8 cellular contexts compared by ENCODE assay signal in the genomic region with DNA sequence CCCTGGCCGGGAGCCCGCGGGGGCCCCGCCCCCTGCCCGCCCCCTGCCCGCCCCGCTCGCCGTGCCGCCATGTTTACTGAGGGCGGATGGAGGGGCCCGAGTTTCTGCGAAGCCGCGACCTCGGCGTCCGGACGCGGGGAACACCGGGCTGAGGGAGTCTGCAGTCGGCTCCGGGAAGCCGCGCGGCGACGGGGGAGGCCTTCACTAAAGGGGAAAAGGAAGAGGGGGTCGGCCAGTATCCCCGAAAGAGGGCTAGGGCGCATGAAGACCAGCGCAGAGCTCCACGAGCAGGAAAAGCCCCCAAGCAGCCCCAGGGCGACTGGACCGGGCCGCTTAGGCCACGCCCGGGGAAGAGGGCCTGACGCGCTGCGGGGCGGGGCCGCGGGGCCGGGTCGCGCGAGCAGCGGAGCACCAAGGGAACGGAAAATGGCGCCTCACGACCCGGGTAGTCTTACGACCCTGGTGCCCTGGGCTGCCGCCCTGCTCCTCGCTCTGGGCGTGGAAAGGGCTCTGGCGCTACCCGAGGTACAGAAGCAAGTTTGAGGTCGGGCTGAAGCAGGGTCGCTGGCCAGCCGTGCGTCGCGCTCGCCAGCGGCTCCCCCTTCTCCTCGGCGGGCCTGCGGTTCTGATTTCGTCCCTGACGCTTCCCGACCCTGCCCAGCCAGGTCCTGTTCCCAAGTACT. TPM values are rescaled to one million over a fixed set of nuclear protein-coding genes. Genes with fewer than 3 reads are reported as not detected.
DNase-seq lines count a peak whose midpoint lies in the region; ATAC-seq, FAIRE-seq and TF ChIP-seq lines count a peak whose summit lies in the region.

A gene with protein sequence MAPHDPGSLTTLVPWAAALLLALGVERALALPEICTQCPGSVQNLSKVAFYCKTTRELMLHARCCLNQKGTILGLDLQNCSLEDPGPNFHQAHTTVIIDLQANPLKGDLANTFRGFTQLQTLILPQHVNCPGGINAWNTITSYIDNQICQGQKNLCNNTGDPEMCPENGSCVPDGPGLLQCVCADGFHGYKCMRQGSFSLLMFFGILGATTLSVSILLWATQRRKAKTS (plus strand): TSS at position 99 of the 683 bp plus-strand sequence. CDS start 328 bp downstream, at position 427.
A gene (minus strand): TSS at position 326 of the 683 bp plus-strand sequence. CDS start 4,618 bp downstream, outside the sequence.

- H3K23ac ChIP-seq in H1 (ENCODE audit: insufficient read length) (no peak within 1 kb of the TSS), mesendoderm (ENCODE audit: low read length) (peak within 1 kb of the TSS; percentile 69)

- peak within 1 kb of the TSS; percentile 96 for H4K91ac ChIP-seq in H1 (replicated peaks; ENCODE audit: insufficient read length, low read length)

- peak within 1 kb of the TSS; percentile 58; the same call in 1 of the 2 replicates for H2AK5ac ChIP-seq in H1 (ENCODE audit: low read depth, low read length)
- H2AK5ac ChIP-seq in mesendoderm (ENCODE audit: low read length): no peak within 1 kb of the TSS

- CTCF ChIA-PET in activated CD8-positive, alpha-beta memory T cell treated with anti-CD3 and anti-CD28 coated beads, Interleukin-2, amount 10 ng/mL, durations not matched to agents 7 days and 5 days (lab: Charles Lee): interaction anchor here (0.6 to 2.4 kb wide), 7 partner anchors 14 to 140 kb away, joined by 3 to 9 read pairs (median 3); a partner anchor contains a TSS
- CTCF ChIA-PET in H1 (lab: Charles Lee; ENCODE audit: partially characterized antibody): interaction anchor here (1.2 to 1.5 kb wide), 2 partner anchors 78 to 125 kb away, joined by 3 read pairs; a partner anchor contains a TSS

- peaks cover 0 to 10% of the 10 kb centered on the region in 2 experiments for H4K20me1 ChIP-seq in H1 (replicated peaks in 1 of 2; ENCODE audit: control insufficient read depth in 1 of 2, insufficient read depth in 2 of 2, low read length in 2 of 2)

- peaks cover 46% of the 10 kb centered on the region for H3K4me1 Mint-ChIP-seq in activated CD8-positive, alpha-beta memory T cell treated with anti-CD3 and anti-CD28 coated beads, Interleukin-2, amount 10 ng/mL, durations not matched to agents 7 days and 5 days

- H3K14ac ChIP-seq in H1 (ENCODE audit: insufficient read length): peak within 1 kb of the TSS; percentile 95

- peak within 1 kb of the TSS; percentile 87 for H3K4me3 Mint-ChIP-seq in activated CD8-positive, alpha-beta memory T cell treated with anti-CD3 and anti-CD28 coated beads, Interleukin-2, amount 10 ng/mL, durations not matched to agents 7 days and 5 days

- peak within 1 kb of the TSS; percentile 100 for H4K8ac ChIP-seq in H1 (ENCODE audit: extremely low read depth, insufficient read depth, low read length)
- H4K8ac ChIP-seq in mesendoderm (ENCODE audit: low read depth, low read length): peak within 1 kb of the TSS; percentile 95

- H3K56ac ChIP-seq in H1 (replicated peaks; ENCODE audit: insufficient read length, low read depth, low read length) (peak within 1 kb of the TSS; percentile 95), mesendoderm (ENCODE audit: low read length) (peak within 1 kb of the TSS; percentile 99)

- POLR2A ChIA-PET in H1 (lab: Charles Lee; ENCODE audit: partially characterized antibody): interaction anchor here (0.6 to 6.8 kb wide), 25 partner anchors 9 to 226 kb away, joined by 3 to 42 read pairs (median 4); a partner anchor contains a TSS

- H3K4me3 ChIP-seq in HUES48 (ENCODE audit: low read depth, low read length): peak within 1 kb of the TSS; percentile 99
- peak within 1 kb of the TSS; percentile 77 to 97 (median 90) for H3K4me3 ChIP-seq in H1 (ENCODE audit: extremely low read depth in 1 of 4, insufficient read depth in 2 of 4, low read depth in 3 of 4, low read length in 4 of 4)
- peak within 1 kb of the TSS; percentile 89 for H3K4me3 ChIP-seq in mesendoderm (ENCODE audit: low read length)

- no peak within 1 kb of the TSS for H2BK20ac ChIP-seq in H1 (ENCODE audit: low read length)

- H3K4me1 ChIP-seq in HUES48 (ENCODE audit: control insufficient read depth, insufficient read depth, low read length) (peaks cover 14% of the 10 kb centered on the region), H1 (replicated peaks in 1 of 4; ENCODE audit: control insufficient read depth in 3 of 4, insufficient read depth in 4 of 4, low read length in 3 of 4) (peaks cover 0 to 6% (median 2%) of the 10 kb centered on the region in 4 experiments; a peak in 5 of 7 replicates), mesendoderm (ENCODE audit: control insufficient read depth, low read depth, low read length) (peaks cover 10% of the 10 kb centered on the region)

- no peaks in the 10 kb centered on the region for H3K27me3 ChIP-seq in HUES48 (ENCODE audit: control insufficient read depth, insufficient read depth, low read length)
- H3K27me3 ChIP-seq in H1 (replicated peaks in 1 of 4; ENCODE audit: control insufficient read depth in 3 of 4, extremely low read depth in 1 of 4, insufficient read depth in 3 of 4, low read length in 3 of 4): no peaks in the 10 kb centered on the region
- H3K27me3 ChIP-seq in mesendoderm (ENCODE audit: insufficient read depth, low read length, poor library complexity): no peaks in the 10 kb centered on the region

- TF ChIP-seq POLR2A in H1 (IDR thresholded peaks at IDR 0.05; ENCODE audit: control extremely low read depth in 1 of 2, low read depth in 2 of 2, low read length in 2 of 2): peak; percentile 68 to 97

- TF ChIP-seq EP300 in H1 (IDR thresholded peaks at IDR 0.05; ENCODE audit: borderline replicate concordance in 1 of 2, low read depth in 2 of 2, low read length in 2 of 2): no peak

- DNase-seq in Caki2 (ENCODE audit: low read depth) (peak; percentile 90), NOMO-1 treated with dmso at 0.1 percent for 144 hours (lab: John Stamatoyannopoulos, UW; ENCODE audit: unreplicated experiment) (peak; percentile 88), H1 (ENCODE audit: low read depth in 1 of 2, low spot score in 2 of 2) (peak; percentile 59 to 93), mesendoderm (peak; percentile 94)
- DNase-seq in activated CD8-positive, alpha-beta memory T cell treated with anti-CD3 and anti-CD28 coated beads, Interleukin-2, amount 10 ng/mL, durations not matched to agents 7 days and 5 days: peak; percentile 92
- DNase-seq in stimulated activated CD8-positive, alpha-beta memory T cell treated with anti-CD3 and anti-CD28 coated beads, Interleukin-12 subunit alpha, Interleukin-12 subunit beta, amount 100 ng/mL, for 4 hours (ENCODE audit: low read depth): peak; percentile 85

- in situ Hi-C loops in Caki2 (cut with HindIII; ENCODE audit: low pct_unique_long_range_greater_than_20kb, low sequenced_read_pairs): no loop called here

- no peaks in the 10 kb centered on the region for H3K9me3 Mint-ChIP-seq in activated CD8-positive, alpha-beta memory T cell treated with anti-CD3 and anti-CD28 coated beads, Interleukin-2, amount 10 ng/mL, durations not matched to agents 7 days and 5 days (ENCODE audit: low read depth)

- peak within 1 kb of the TSS; percentile 95 for H3K27ac ChIP-seq in HUES48 (ENCODE audit: low read depth, low read length)
- peak within 1 kb of the TSS; percentile 99 for H3K27ac ChIP-seq in H1 (ENCODE audit: low read depth, low read length)
- peak within 1 kb of the TSS; percentile 97 for H3K27ac ChIP-seq in mesendoderm (ENCODE audit: low read depth, low read length)

- no peaks in the 10 kb centered on the region for H3K27me3 Mint-ChIP-seq in activated CD8-positive, alpha-beta memory T cell treated with anti-CD3 and anti-CD28 coated beads, Interleukin-2, amount 10 ng/mL, durations not matched to agents 7 days and 5 days

- peak within 1 kb of the TSS; percentile 89 to 90 for H3K4me2 ChIP-seq in H1 (ENCODE audit: insufficient read depth in 1 of 2, low read depth in 2 of 2, low read length in 2 of 2)
- peak within 1 kb of the TSS; percentile 97 for H3K4me2 ChIP-seq in mesendoderm (ENCODE audit: low read length)

- peaks cover 19% of the 10 kb centered on the region for H3K36me3 Mint-ChIP-seq in activated CD8-positive, alpha-beta memory T cell treated with anti-CD3 and anti-CD28 coated beads, Interleukin-2, amount 10 ng/mL, durations not matched to agents 7 days and 5 days

- H4K5ac ChIP-seq in H1 (ENCODE audit: insufficient read length, low read depth, low read length): peak within 1 kb of the TSS; percentile 99
- no peak within 1 kb of the TSS for H4K5ac ChIP-seq in mesendoderm (ENCODE audit: low read length)

- H2BK15ac ChIP-seq in H1 (ENCODE audit: low read length) (no peak within 1 kb of the TSS; the same call in 1 of the 2 replicates), mesendoderm (replicated peaks; ENCODE audit: low read depth) (no peak within 1 kb of the TSS)

- H3K36me3 ChIP-seq in HUES48 (ENCODE audit: control insufficient read depth, insufficient read depth, low read length): peaks cover 59% of the 10 kb centered on the region
- peaks cover 16 to 52% (median 26%) of the 10 kb centered on the region in 4 experiments; a peak in 7 of 8 replicates for H3K36me3 ChIP-seq in H1 (ENCODE audit: control insufficient read depth in 2 of 4, insufficient read depth in 4 of 4, low read length in 3 of 4)
- peaks cover 5% of the 10 kb centered on the region for H3K36me3 ChIP-seq in mesendoderm (ENCODE audit: control insufficient read depth, insufficient read depth, low read length)

- H2BK12ac ChIP-seq in H1 (ENCODE audit: low read depth, low read length): peak within 1 kb of the TSS; percentile 85; the same call in 1 of the 2 replicates

- peaks cover 16% of the 10 kb centered on the region for H3K23me2 ChIP-seq in H1 (ENCODE audit: low read depth, low read length)

- H3K9me3 ChIP-seq in HUES48 (ENCODE audit: control insufficient read depth, insufficient read depth, low read length) (no peaks in the 10 kb centered on the region), H1 (ENCODE audit: insufficient read depth in 2 of 2, low read depth in 1 of 2, low read length in 1 of 2) (no peaks in the 10 kb centered on the region)

- H3K27ac Mint-ChIP-seq in activated CD8-positive, alpha-beta memory T cell treated with anti-CD3 and anti-CD28 coated beads, Interleukin-2, amount 10 ng/mL, durations not matched to agents 7 days and 5 days: peak within 1 kb of the TSS; percentile 99

- H2BK5ac ChIP-seq in H1 (ENCODE audit: low read depth, low read length) (peak within 1 kb of the TSS; percentile 89), mesendoderm (ENCODE audit: low read length) (peak within 1 kb of the TSS; percentile 88)

- H3K9ac ChIP-seq in HUES48 (ENCODE audit: low read depth, low read length): peak within 1 kb of the TSS; percentile 99
- H3K9ac ChIP-seq in H1 (replicated peaks in 1 of 4; ENCODE audit: extremely low read depth in 1 of 4, low read depth in 3 of 4, low read length in 3 of 4): peak within 1 kb of the TSS; percentile 93 to 98 (median 97)
- H3K9ac ChIP-seq in mesendoderm (ENCODE audit: low read length): peak within 1 kb of the TSS; percentile 98

- peaks cover 0 to 18% of the 10 kb centered on the region in 2 experiments; a peak in 3 of 4 replicates for H3K79me2 ChIP-seq in H1 (ENCODE audit: control insufficient read depth in 1 of 2, insufficient read depth in 2 of 2, low read length in 2 of 2)
- peaks cover 10% of the 10 kb centered on the region for H3K79me2 ChIP-seq in mesendoderm (ENCODE audit: control insufficient read depth, insufficient read depth, low read length)

- peak; percentile 80 for ATAC-seq in GM21423 (IDR thresholded peaks at IDR 0.05; ENCODE audit: unreplicated experiment)
- ATAC-seq in activated CD8-positive, alpha-beta memory T cell treated with anti-CD3 and anti-CD28 coated beads, Interleukin-2, amount 10 ng/mL, durations not matched to agents 7 days and 5 days: peak; percentile 92

- H3K79me1 ChIP-seq in H1 (ENCODE audit: low read depth, low read length): no peaks in the 10 kb centered on the region
- H3K79me1 ChIP-seq in mesendoderm (ENCODE audit: low read length): peaks cover 11% of the 10 kb centered on the region

- TF ChIP-seq RAD21 in H1 (IDR thresholded peaks at IDR 0.05 in 1 of 2, conservative IDR thresholded peaks at IDR 0.05 in 1 of 2; ENCODE audit: low read depth in 2 of 2, low read length in 2 of 2): no peak

- peak within 1 kb of the TSS; percentile 97 for H3K4ac ChIP-seq in H1 (replicated peaks; ENCODE audit: insufficient read length, low read depth, low read length)
- H3K4ac ChIP-seq in mesendoderm (ENCODE audit: low read depth, low read length): peak within 1 kb of the TSS; percentile 86

- H3K18ac ChIP-seq in H1 (ENCODE audit: extremely low read depth, low read length): peak within 1 kb of the TSS; percentile 98
- H3K18ac ChIP-seq in mesendoderm (ENCODE audit: low read length): peak within 1 kb of the TSS; percentile 98

- FAIRE-seq in H1 (lab: Jason Lieb, UNC): no peak

- 2% methylated on average over 42 of the region's 73 CpGs; no CpG with 5 or more reads in 1 of the 2 experiments for WGBS in H1 (ENCODE audit: extremely low coverage in 1 of 2, insufficient coverage in 1 of 2, insufficient read length in 1 of 2, insufficient replicate concordance in 2 of 2, low coverage in 1 of 2, low lambda C conversion rate in 2 of 2, missing lambda C conversion rate in 1 of 2), 2 experiments
- no CpG with 5 or more reads among the region's 73 CpGs for WGBS in mesendoderm (ENCODE audit: extremely low coverage, insufficient coverage, low lambda C conversion rate)

- H2BK120ac ChIP-seq in H1 (replicated peaks; ENCODE audit: low read depth, low read length) (no peak within 1 kb of the TSS), mesendoderm (ENCODE audit: low read depth, low read length) (peak within 1 kb of the TSS; percentile 89)

- no peak for TF ChIP-seq CTCF in H1 (IDR thresholded peaks at IDR 0.05; ENCODE audit: control extremely low read depth in 1 of 3, insufficient read depth in 1 of 3, low read depth in 1 of 3, low read length in 3 of 3)

- peak within 1 kb of the TSS; percentile 23; the same call in 1 of the 2 replicates for H2AFZ ChIP-seq in H1 (ENCODE audit: low read length)

RNA-seq across cellular contexts. Expression of the first gene that starts in this region (rescaled TPM):
- total RNA-seq in Caki2 (2014; rRNA removed; shearing (Covaris generic); ENCODE audit: low replicate concordance): 284 and 308 TPM in 2 replicates
- total RNA-seq in activated CD8-positive, alpha-beta memory T cell treated with anti-CD3 and anti-CD28 coated beads, Interleukin-2, amount 10 ng/mL, durations not matched to agents 7 days and 5 days: 10 to 100 TPM; 78.6 to 84.0 TPM
- total RNA-seq in H1 (2021; fragmentation: NEBNext Ultra II Directional; extraction: Animal tissue kit (Norgen Biotek cat#: 25700)): 103 and 109 TPM in 2 replicates
- 242 and 280 TPM in 2 replicates for polyA plus RNA-seq in H1 (2011; rRNA removed)
- polyA plus RNA-seq in H1 (2011; cell fraction: cytosol; rRNA removed): 239 TPM
- 171 TPM for polyA plus RNA-seq in H1 (2011; cell fraction: nucleus; rRNA removed)
- polyA plus RNA-seq in H1 (2012, experiment 1 of 2): 122 to 150 TPM (median 141 TPM) in 4 replicates
- polyA plus RNA-seq in H1 (2012, experiment 2 of 2): 226 TPM
- polyA plus RNA-seq in H1 (2013, experiment 1 of 2): 210 TPM
- polyA plus RNA-seq in H1 (2013, experiment 2 of 2): 231 TPM
- polyA minus RNA-seq in H1 (2011; rRNA and poly(A)+ RNA removed): 88.7 and 110 TPM in 2 replicates
- polyA minus RNA-seq in H1 (2011; cell fraction: cytosol; rRNA and poly(A)+ RNA removed): 60.9 TPM
- 80.4 TPM for polyA minus RNA-seq in H1 (2011; cell fraction: nucleus; rRNA and poly(A)+ RNA removed)
- 107 TPM for polyA plus RNA-seq in mesendoderm (2013, experiment 1 of 2)
- 101 TPM for polyA plus RNA-seq in mesendoderm (2013, experiment 2 of 2)

RNA-seq across cellular contexts. Expression of the second gene that starts in this region (rescaled TPM):
- 15.4 and 15.9 TPM in 2 replicates for total RNA-seq in Caki2 (2014; rRNA removed; shearing (Covaris generic); ENCODE audit: low replicate concordance)
- total RNA-seq in activated CD8-positive, alpha-beta memory T cell treated with anti-CD3 and anti-CD28 coated beads, Interleukin-2, amount 10 ng/mL, durations not matched to agents 7 days and 5 days: 10 to 100 TPM; 35.0 to 47.9 TPM
- 118 and 123 TPM in 2 replicates for total RNA-seq in H1 (2021; fragmentation: NEBNext Ultra II Directional; extraction: Animal tissue kit (Norgen Biotek cat#: 25700))
- polyA plus RNA-seq in H1 (2011; rRNA removed): 183 and 329 TPM in 2 replicates
- polyA plus RNA-seq in H1 (2011; cell fraction: cytosol; rRNA removed): 173 TPM
- 696 TPM for polyA plus RNA-seq in H1 (2011; cell fraction: nucleus; rRNA removed)
- polyA plus RNA-seq in H1 (2012, experiment 1 of 2): 96.2 to 130 TPM (median 121 TPM) in 4 replicates
- polyA plus RNA-seq in H1 (2012, experiment 2 of 2): 111 TPM
- 114 TPM for polyA plus RNA-seq in H1 (2013, experiment 1 of 2)
- polyA plus RNA-seq in H1 (2013, experiment 2 of 2): 115 TPM
- 238 and 245 TPM in 2 replicates for polyA minus RNA-seq in H1 (2011; rRNA and poly(A)+ RNA removed)
- 75.1 TPM for polyA minus RNA-seq in H1 (2011; cell fraction: cytosol; rRNA and poly(A)+ RNA removed)
- polyA minus RNA-seq in H1 (2011; cell fraction: nucleus; rRNA and poly(A)+ RNA removed): 149 TPM
- 115 TPM for polyA plus RNA-seq in mesendoderm (2013, experiment 1 of 2)
- polyA plus RNA-seq in mesendoderm (2013, experiment 2 of 2): 113 TPM

Comparison
In these comparisons a context has a peak if more than half of its experiments do, and no peak if none do; other contexts are left out.
1. Peak in every context shown above with its lines: DNase-seq, ATAC-seq, H3K4me3 ChIP-seq and H3K27ac ChIP-seq.